Comparison of ENCODE assay signal across 18 cellular contexts in the genomic region with DNA sequence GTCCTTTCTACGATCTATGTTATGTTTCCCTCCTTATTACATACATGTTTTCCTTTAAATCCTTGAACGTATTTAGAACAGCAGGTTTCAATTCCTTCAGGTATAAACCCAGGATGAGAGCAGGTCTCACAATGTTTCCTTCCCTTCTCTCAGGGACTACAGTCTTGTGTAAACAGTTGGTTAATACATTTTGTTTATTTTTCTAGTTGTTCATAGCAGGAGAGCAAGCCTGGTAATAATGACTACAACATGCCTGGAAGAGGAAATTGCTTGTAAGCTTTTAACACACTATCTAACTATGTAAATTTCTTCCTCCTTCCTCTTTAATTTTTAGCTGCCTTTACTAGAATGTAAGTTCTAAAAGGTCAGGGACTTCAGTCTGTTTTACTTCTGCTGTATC. TPM values are rescaled to one million over a fixed set of nuclear protein-coding genes. Genes with fewer than 3 reads are reported as not detected.
DNase-seq lines count a peak whose midpoint lies in the region; ATAC-seq and TF ChIP-seq lines count a peak whose summit lies in the region.
"Had no signal": no experiment of that assay in that cellular context is flagged by ENCODE, and none has a peak within 500 bp of the region (broad histone marks: within the 10 kb centered on the region; RNA-seq: fewer than 3 reads in every experiment).

No MANE protein-coding gene starts in this region.

- H3K27me3 ChIP-seq in PC-3 (ENCODE audit: low read length) (no peaks in the 10 kb centered on the region), GM23248 (replicated peaks; ENCODE audit: insufficient read depth) (no peaks in the 10 kb centered on the region)
- H3K27me3 ChIP-seq: BE2C had no signal

- H3K27ac ChIP-seq in PC-3 (ENCODE audit: low read length) (0 out of 2 replicates have a peak overlapping the region, but pooled peaks have one; percentile 2), GM23248 (no peak overlapping the region)

- 93 to 98% methylated on average over 2 of the region's 2 CpGs for WGBS in GM23248 (ENCODE audit: low coverage in 1 of 2, low lambda C conversion rate in 2 of 2, missing lambda C conversion rate in 2 of 2), 2 experiments

- CTCF ChIA-PET in PC-3 (lab: Charles Lee), result interaction anchor here (0.7 kb wide), 1 partner anchor 253 kb away, joined by 7 read pairs; no protein-coding TSS in a partner anchor

- H3K4me2 ChIP-seq in PC-3 (ENCODE audit: low read length) (peak overlapping the region; percentile 21), GM23248 (ENCODE audit: unreplicated experiment) (no peak overlapping the region)

- H2AFZ ChIP-seq in PC-3 (ENCODE audit: low read length) (peak overlapping the region; percentile 20; the same call in 1 of the 2 replicates), GM23248 (no peak overlapping the region)

- H3K4me3 ChIP-seq in PC-3 (ENCODE audit: low read length) (no peak overlapping the region), foreskin fibroblast (ENCODE audit: low read depth in 1 of 2, low read length in 2 of 2) (no peak overlapping the region), GM23248 (no peak overlapping the region)

- no peaks in the 10 kb centered on the region for H3F3A ChIP-seq in PC-3 (ENCODE audit: low read length, unreplicated experiment)
- H3F3A ChIP-seq in GM23248 (ENCODE audit: insufficient read depth), result no peaks in the 10 kb centered on the region

- H3K79me2 ChIP-seq in PC-3 (ENCODE audit: low read length) (no peaks in the 10 kb centered on the region), GM23248 (ENCODE audit: insufficient read depth) (no peaks in the 10 kb centered on the region)

- peaks cover 11% of the 10 kb centered on the region for H3K4me1 ChIP-seq in PC-3 (ENCODE audit: insufficient read depth, low read length)
- H3K4me1 ChIP-seq in GM23248 (ENCODE audit: insufficient read depth), result no peaks in the 10 kb centered on the region
- H3K4me1 ChIP-seq: BE2C had no signal

- intact Hi-C loops in PC-3 (cut with micrococcal nuclease), result no loop called here

- H4K20me1 ChIP-seq in PC-3 (ENCODE audit: low read length) (no peaks in the 10 kb centered on the region), GM23248 (ENCODE audit: insufficient read depth) (no peaks in the 10 kb centered on the region)

- peak; percentile 95 for ATAC-seq in PC-3
- ATAC-seq: HCT116, SK-N-SH treated with all-trans-retinoic acid at 6 μM for 48 hours, T-cell had no signal

- in situ Hi-C loops in GM23248 (cut with MboI), result no loop called here

- H3K36me3 ChIP-seq in PC-3 (ENCODE audit: low read depth, low read length) (no peaks in the 10 kb centered on the region), GM23248 (ENCODE audit: low read depth) (no peaks in the 10 kb centered on the region)
- H3K36me3 ChIP-seq: BE2C had no signal

- peak; percentile 13 for DNase-seq in ELR (ENCODE audit: low read depth)
- peak; percentile 52 for DNase-seq in PC-3
- DNase-seq in foreskin fibroblast, result peak; percentile 28 to 46
- peak; percentile 23 for DNase-seq in renal cortical epithelial cell (ENCODE audit: low read depth)
- no peak for DNase-seq in hypothalamus (lab: John Stamatoyannopoulos, UW)
- DNase-seq in stimulated activated CD4-positive, alpha-beta T cell treated with anti-CD3 and anti-CD28 coated beads, Interleukin-1b, Interleukin-23, amount 100 ng/mL, for 48 hours, result no peak
- no peak for DNase-seq in GM23248
- DNase-seq: BE2C; Caco-2; CD4-positive, alpha-beta T cell; GOT3; NCI-H1105; NCI-H510A treated with DMSO at 0.1 percent for 48 hours; RPMI8226; SHP77 treated with DMSO at 0.1 percent for 48 hours; T-cell had no signal

- H3K9me3 ChIP-seq in PC-3 (ENCODE audit: low read length) (no peaks in the 10 kb centered on the region), GM23248 (ENCODE audit: low read depth) (peaks cover 5% of the 10 kb centered on the region)
- H3K9me3 ChIP-seq: BE2C had no signal

- no peak overlapping the region for H3K9ac ChIP-seq in PC-3 (ENCODE audit: low read length)
- H3K9ac ChIP-seq in GM23248, result no peak overlapping the region

- TF ChIP-seq CTCF in PC-3 (conservative IDR thresholded peaks at IDR 0.05; ENCODE audit: low read depth, low read length) (no peak), foreskin fibroblast (IDR thresholded peaks at IDR 0.05; ENCODE audit: low read depth, low read length) (no peak)

- POLR2A ChIA-PET in PC-3 (lab: Charles Lee; ENCODE audit: unreplicated experiment), result no interaction called here

- no TSS peak for BruUV-seq in PC-3 (replicated peaks; lab: Mats Ljungman, UMichigan)

- H3K9me2 ChIP-seq in PC-3 (replicated peaks; ENCODE audit: low read length) (no peaks in the 10 kb centered on the region), GM23248 (ENCODE audit: insufficient read depth) (no peaks in the 10 kb centered on the region)

RNA-seq across cellular contexts. Expression of a gene that starts 29.0 kb away (rescaled TPM):
- total RNA-seq in PC-3 (2014; rRNA removed) (4.7 and 6.1 TPM in 2 replicates), renal cortical epithelial cell (22.5 and 30.2 TPM in 2 replicates)
- 3.4 and 5.4 TPM in 2 replicates for total RNA-seq in GM23248 (2014; rRNA removed; shearing (Covaris generic))
- 2.7 and 3.4 TPM in 2 replicates for polyA plus RNA-seq in GM23248 (2016; fragmentation: Nextera tagmentation; extraction: Ambion mirVana)
- total RNA-seq: CD4-positive, alpha-beta T cell had no signal

Comparison
In these comparisons a context has a peak if more than half of its experiments do, and no peak if none do; other contexts are left out.
1. DNase-seq: peak in ELR (single experiment), PC-3 (single experiment), foreskin fibroblast (2 of 2) and renal cortical epithelial cell (single experiment); none in hypothalamus (0 of 51), stimulated activated CD4-positive, alpha-beta T cell treated with anti-CD3 and anti-CD28 coated beads, Interleukin-1b, Interleukin-23, amount 100 ng/mL, for 48 hours (single experiment) and GM23248 (single experiment).